ENCODE assay signal across 1 cellular context in the genomic region with DNA sequence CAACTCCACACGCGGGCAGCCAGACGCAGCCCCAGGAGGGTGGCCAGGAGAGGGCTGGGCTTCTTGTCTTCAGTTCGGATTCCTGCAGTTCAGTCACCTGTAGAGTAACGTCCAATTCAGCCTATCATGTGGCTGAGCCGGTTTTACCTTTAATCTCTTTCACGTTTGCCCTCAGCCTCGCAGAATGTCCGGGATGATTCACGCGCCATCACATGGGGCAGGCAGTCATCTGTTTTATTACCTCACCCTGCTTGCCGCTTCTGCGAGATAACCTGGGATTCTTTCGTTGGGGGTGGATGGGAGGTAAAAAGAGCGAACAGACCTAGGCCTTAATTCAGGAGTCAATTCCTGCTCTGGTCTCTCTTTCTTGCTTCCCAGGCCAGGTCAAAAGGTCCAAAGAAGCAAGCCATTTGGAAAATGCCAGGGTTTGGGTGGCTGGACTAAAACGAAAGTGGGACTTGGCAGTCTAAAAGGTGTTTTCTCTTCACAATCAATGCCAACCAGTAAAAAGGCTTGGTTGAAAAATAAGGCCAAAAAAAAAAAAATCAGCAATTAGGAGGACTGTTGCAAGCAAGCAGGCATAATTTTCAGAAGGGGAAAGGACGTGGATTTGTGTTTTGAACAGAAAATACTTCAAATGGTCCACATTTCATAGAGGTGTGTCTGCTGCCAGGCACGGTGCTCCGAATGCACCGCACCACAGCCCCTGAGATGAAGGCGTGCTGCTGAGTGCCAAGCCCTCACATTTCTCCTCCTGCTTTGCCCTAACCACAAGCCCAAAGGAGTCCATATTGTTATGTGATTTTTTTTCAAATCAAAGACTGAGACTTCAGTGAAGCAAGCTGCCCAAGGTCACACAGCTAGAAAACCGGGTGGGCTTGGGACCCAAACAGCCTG.
TF ChIP-seq lines count a peak whose summit lies in the region.

No MANE protein-coding gene starts in this region.

TF ChIP-seq in HepG2, 621 proteins besides CTCF, POLR2A, EP300 and RAD21 (continued from another document and continues in another):
- TF ChIP-seq, protein P1, sequence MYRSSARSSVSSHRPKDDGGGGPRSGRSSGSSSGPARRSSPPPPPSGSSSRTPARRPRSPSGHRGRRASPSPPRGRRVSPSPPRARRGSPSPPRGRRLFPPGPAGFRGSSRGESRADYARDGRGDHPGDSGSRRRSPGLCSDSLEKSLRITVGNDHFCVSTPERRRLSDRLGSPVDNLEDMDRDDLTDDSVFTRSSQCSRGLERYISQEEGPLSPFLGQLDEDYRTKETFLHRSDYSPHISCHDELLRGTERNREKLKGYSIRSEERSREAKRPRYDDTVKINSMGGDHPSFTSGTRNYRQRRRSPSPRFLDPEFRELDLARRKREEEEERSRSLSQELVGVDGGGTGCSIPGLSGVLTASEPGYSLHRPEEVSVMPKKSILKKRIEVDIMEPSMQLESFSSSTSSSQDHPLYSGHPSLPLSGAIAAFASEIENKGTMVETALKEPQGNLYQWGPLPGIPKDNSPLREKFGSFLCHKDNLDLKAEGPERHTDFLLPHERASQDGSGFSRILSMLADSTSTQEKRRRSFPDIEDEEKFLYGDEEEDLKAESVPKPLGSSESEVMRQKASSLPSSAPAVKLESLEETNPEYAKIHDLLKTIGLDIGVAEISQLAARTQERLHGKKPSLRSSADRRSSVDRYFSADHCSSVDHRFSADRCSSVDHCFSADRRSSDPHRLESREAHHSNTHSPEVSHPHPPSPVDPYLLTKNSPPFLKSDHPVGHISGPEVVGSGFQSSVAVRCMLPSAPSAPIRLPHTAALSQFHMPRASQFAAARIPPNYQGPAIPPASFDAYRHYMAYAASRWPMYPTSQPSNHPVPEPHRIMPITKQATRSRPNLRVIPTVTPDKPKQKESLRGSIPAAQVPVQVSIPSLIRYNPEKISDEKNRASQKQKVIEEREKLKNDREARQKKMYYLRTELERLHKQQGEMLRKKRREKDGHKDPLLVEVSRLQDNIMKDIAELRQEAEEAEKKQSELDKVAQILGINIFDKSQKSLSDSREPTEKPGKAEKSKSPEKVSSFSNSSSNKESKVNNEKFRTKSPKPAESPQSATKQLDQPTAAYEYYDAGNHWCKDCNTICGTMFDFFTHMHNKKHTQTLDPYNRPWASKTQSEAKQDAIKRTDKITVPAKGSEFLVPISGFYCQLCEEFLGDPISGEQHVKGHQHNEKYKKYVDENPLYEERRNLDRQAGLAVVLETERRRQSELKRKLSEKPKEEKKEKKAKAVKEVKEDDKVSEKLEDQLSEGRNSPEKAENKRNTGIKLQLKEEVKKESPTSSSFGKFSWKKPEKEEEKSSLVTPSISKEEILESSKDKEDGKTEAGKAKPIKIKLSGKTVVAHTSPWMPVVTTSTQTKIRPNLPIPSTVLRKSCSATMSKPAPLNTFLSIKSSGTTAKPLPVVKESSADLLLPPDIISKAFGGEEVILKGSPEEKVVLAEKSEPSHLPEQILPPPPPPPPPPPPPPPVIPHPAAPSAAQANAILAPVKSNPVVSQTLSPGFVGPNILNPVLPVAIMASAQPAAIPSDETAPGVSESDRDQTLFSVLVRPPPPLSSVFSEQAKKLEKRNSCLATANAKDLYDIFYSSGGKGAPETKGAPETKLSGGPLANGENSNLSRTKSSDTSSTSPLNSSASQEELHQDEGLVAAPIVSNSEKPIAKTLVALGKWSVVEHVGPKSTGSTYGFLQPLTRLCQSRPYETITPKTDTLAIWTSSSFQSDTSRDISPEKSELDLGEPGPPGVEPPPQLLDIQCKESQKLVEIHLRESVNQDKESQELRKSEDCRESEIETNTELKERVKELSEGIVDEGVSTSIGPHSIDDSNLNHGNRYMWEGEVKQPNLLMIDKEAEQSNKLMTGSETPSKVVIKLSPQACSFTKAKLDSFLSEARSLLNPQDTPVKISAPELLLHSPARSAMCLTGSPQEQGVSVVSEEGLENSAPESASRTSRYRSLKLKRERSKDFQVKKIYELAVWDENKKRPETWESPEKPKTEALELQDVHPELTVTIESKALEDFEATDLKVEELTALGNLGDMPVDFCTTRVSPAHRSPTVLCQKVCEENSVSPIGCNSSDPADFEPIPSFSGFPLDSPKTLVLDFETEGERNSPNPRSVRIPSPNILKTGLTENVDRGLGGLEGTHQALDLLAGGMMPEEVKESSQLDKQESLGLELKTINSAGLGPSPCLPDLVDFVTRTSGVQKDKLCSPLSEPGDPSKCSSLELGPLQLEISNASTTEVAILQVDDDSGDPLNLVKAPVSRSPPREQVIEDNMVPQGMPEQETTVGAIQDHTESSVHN (CRISPR knock-in tag; IDR thresholded peaks at IDR 0.05) = no peak
- TF ChIP-seq, protein P2, sequence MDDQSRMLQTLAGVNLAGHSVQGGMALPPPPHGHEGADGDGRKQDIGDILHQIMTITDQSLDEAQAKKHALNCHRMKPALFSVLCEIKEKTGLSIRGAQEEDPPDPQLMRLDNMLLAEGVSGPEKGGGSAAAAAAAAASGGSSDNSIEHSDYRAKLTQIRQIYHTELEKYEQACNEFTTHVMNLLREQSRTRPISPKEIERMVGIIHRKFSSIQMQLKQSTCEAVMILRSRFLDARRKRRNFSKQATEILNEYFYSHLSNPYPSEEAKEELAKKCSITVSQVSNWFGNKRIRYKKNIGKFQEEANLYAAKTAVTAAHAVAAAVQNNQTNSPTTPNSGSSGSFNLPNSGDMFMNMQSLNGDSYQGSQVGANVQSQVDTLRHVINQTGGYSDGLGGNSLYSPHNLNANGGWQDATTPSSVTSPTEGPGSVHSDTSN (CRISPR knock-in tag; IDR thresholded peaks at IDR 0.05; ENCODE audit: borderline replicate concordance) = 0 out of 2 replicates have a peak, but pooled peaks have one; percentile 26
- TF ChIP-seq, protein P3, sequence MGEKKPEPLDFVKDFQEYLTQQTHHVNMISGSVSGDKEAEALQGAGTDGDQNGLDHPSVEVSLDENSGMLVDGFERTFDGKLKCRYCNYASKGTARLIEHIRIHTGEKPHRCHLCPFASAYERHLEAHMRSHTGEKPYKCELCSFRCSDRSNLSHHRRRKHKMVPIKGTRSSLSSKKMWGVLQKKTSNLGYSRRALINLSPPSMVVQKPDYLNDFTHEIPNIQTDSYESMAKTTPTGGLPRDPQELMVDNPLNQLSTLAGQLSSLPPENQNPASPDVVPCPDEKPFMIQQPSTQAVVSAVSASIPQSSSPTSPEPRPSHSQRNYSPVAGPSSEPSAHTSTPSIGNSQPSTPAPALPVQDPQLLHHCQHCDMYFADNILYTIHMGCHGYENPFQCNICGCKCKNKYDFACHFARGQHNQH (CRISPR knock-in tag; IDR thresholded peaks at IDR 0.05) = 0 out of 2 replicates have a peak, but pooled peaks have one; percentile 33
- TF ChIP-seq, protein P4, sequence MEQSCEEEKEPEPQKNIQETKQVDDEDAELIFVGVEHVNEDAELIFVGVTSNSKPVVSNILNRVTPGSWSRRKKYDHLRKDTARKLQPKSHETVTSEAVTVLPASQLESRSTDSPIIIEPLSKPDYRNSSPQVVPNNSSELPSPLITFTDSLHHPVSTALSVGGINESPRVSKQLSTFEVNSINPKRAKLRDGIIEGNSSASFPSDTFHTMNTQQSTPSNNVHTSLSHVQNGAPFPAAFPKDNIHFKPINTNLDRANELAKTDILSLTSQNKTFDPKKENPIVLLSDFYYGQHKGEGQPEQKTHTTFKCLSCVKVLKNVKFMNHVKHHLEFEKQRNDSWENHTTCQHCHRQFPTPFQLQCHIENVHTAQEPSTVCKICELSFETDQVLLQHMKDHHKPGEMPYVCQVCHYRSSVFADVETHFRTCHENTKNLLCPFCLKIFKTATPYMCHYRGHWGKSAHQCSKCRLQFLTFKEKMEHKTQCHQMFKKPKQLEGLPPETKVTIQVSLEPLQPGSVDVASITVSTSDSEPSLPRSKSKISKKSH (CRISPR knock-in tag; IDR thresholded peaks at IDR 0.05; ENCODE audit: borderline replicate concordance) = 0 out of 2 replicates have a peak, but pooled peaks have one; percentile 45
- TF ChIP-seq DMAP1 (CRISPR knock-in tag; IDR thresholded peaks at IDR 0.05) (peak; percentile 29; the same call in 1 of the 2 replicates), MATR3 (CRISPR knock-in tag; IDR thresholded peaks at IDR 0.05) (no peak), NRL (CRISPR knock-in tag; IDR thresholded peaks at IDR 0.05; ENCODE audit: borderline replicate concordance) (peak; percentile 59; the same call in 1 of the 2 replicates), ZNF816 (CRISPR knock-in tag; IDR thresholded peaks at IDR 0.05; ENCODE audit: borderline replicate concordance) (no peak), ZBTB7B (CRISPR knock-in tag; IDR thresholded peaks at IDR 0.05) (no peak), TAF1 (CRISPR knock-in tag; IDR thresholded peaks at IDR 0.05) (0 out of 2 replicates have a peak, but pooled peaks have one; percentile 36), STAT5B (CRISPR knock-in tag; IDR thresholded peaks at IDR 0.05) (no peak), YEATS2 (CRISPR knock-in tag; IDR thresholded peaks at IDR 0.05; ENCODE audit: borderline replicate concordance) (no peak), BORCS8-MEF2B (CRISPR knock-in tag; IDR thresholded peaks at IDR 0.05) (0 out of 2 replicates have a peak, but pooled peaks have one; percentile 19), PHF8 (CRISPR knock-in tag; IDR thresholded peaks at IDR 0.05) (0 out of 2 replicates have a peak, but pooled peaks have one; percentile 30), ZNF629 (CRISPR knock-in tag; conservative IDR thresholded peaks at IDR 0.05) (0 out of 2 replicates have a peak, but pooled peaks have one; percentile 21), ZSCAN25 (CRISPR knock-in tag; IDR thresholded peaks at IDR 0.05) (0 out of 2 replicates have a peak, but pooled peaks have one; percentile 23), RELA (CRISPR knock-in tag; IDR thresholded peaks at IDR 0.05) (no peak), ZBTB3 (CRISPR knock-in tag; IDR thresholded peaks at IDR 0.05; ENCODE audit: borderline replicate concordance, low read depth) (no peak), ZNF446 (CRISPR knock-in tag; IDR thresholded peaks at IDR 0.05) (no peak), ZNF605 (CRISPR knock-in tag; IDR thresholded peaks at IDR 0.05) (0 out of 2 replicates have a peak, but pooled peaks have one; percentile 7), SAFB2 (CRISPR knock-in tag; IDR thresholded peaks at IDR 0.05; ENCODE audit: borderline replicate concordance, low read depth) (no peak), ZNF660 (CRISPR knock-in tag; IDR thresholded peaks at IDR 0.05; ENCODE audit: borderline replicate concordance, low read depth) (no peak), TCF7 (IDR thresholded peaks at IDR 0.05; ENCODE audit: low read depth) (peak; percentile 23; the same call in 1 of the 2 replicates), TRIM24 (CRISPR knock-in tag; IDR thresholded peaks at IDR 0.05) (no peak)
- TF ChIP-seq, protein P5, sequence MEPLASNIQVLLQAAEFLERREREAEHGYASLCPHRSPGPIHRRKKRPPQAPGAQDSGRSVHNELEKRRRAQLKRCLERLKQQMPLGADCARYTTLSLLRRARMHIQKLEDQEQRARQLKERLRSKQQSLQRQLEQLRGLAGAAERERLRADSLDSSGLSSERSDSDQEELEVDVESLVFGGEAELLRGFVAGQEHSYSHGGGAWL (CRISPR knock-in tag; IDR thresholded peaks at IDR 0.05) = 0 out of 2 replicates have a peak, but pooled peaks have one; percentile 21
- TF ChIP-seq, protein P6, sequence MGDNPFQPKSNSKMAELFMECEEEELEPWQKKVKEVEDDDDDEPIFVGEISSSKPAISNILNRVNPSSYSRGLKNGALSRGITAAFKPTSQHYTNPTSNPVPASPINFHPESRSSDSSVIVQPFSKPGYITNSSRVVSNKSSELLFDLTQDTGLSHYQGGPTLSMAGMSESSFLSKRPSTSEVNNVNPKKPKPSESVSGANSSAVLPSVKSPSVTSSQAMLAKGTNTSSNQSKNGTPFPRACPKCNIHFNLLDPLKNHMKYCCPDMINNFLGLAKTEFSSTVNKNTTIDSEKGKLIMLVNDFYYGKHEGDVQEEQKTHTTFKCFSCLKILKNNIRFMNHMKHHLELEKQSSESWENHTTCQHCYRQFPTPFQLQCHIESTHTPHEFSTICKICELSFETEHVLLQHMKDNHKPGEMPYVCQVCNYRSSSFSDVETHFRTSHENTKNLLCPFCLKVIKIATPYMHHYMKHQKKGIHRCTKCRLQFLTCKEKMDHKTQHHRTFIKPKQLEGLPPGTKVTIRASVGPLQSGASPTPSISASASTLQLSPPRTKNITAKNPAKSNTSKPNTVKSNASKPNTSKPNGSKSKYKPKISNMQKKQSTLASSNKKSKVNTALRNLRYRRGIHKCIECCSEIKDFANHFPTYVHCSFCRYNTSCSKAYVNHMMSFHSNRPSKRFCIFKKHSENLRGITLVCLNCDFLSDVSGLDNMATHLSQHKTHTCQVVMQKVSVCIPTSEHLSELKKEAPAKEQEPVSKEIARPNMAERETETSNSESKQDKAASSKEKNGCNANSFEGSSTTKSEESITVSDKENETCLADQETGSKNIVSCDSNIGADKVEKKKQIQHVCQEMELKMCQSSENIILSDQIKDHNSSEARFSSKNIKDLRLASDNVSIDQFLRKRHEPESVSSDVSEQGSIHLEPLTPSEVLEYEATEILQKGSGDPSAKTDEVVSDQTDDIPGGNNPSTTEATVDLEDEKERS (CRISPR knock-in tag; IDR thresholded peaks at IDR 0.05) = 0 out of 2 replicates have a peak, but pooled peaks have one; percentile 50
- TF ChIP-seq, protein P7, sequence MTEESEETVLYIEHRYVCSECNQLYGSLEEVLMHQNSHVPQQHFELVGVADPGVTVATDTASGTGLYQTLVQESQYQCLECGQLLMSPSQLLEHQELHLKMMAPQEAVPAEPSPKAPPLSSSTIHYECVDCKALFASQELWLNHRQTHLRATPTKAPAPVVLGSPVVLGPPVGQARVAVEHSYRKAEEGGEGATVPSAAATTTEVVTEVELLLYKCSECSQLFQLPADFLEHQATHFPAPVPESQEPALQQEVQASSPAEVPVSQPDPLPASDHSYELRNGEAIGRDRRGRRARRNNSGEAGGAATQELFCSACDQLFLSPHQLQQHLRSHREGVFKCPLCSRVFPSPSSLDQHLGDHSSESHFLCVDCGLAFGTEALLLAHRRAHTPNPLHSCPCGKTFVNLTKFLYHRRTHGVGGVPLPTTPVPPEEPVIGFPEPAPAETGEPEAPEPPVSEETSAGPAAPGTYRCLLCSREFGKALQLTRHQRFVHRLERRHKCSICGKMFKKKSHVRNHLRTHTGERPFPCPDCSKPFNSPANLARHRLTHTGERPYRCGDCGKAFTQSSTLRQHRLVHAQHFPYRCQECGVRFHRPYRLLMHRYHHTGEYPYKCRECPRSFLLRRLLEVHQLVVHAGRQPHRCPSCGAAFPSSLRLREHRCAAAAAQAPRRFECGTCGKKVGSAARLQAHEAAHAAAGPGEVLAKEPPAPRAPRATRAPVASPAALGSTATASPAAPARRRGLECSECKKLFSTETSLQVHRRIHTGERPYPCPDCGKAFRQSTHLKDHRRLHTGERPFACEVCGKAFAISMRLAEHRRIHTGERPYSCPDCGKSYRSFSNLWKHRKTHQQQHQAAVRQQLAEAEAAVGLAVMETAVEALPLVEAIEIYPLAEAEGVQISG (CRISPR knock-in tag; IDR thresholded peaks at IDR 0.05) = 0 out of 2 replicates have a peak, but pooled peaks have one; percentile 17
- TF ChIP-seq, protein P8, sequence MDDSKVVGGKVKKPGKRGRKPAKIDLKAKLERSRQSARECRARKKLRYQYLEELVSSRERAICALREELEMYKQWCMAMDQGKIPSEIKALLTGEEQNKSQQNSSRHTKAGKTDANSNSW (CRISPR knock-in tag; IDR thresholded peaks at IDR 0.05; ENCODE audit: borderline replicate concordance) = no peak
